ENCODE assay signal across 20 cellular contexts in genomic region chr3:46896386-46896785, GRCh38. TPM values are rescaled to one million over a fixed set of nuclear protein-coding genes. Genes with fewer than 3 reads are reported as not detected.
DNase-seq lines count a peak whose midpoint lies in the region; ATAC-seq, FAIRE-seq and TF ChIP-seq lines count a peak whose summit lies in the region.
"Had no signal": no experiment of that assay in that cellular context is flagged by ENCODE, and none has a peak within 500 bp of the region (broad histone marks: within the 10 kb centered on the region; RNA-seq: fewer than 3 reads in every experiment).

No MANE protein-coding gene starts in this region.

- H2AFZ ChIP-seq in HepG2 (ENCODE audit: low read length) (no peak overlapping the region), osteoblast (ENCODE audit: low read length) (no peak overlapping the region)

- H3K36me3 ChIP-seq in right lobe of liver (no peaks in the 10 kb centered on the region), HepG2 (replicated peaks in 1 of 2; ENCODE audit: control insufficient read depth in 1 of 2, insufficient read depth in 2 of 2, low read length in 2 of 2) (no peaks in the 10 kb centered on the region), left ventricle myocardium inferior (no peaks in the 10 kb centered on the region), osteoblast (ENCODE audit: insufficient read depth, low read length) (no peaks in the 10 kb centered on the region)

- H3K27me3 ChIP-seq in right lobe of liver (no peaks in the 10 kb centered on the region), HepG2 (ENCODE audit: control insufficient read depth in 1 of 2, insufficient read depth in 2 of 2, low read length in 2 of 2) (peaks cover 6 to 30% of the 10 kb centered on the region in 2 experiments; a peak in 4 of 5 replicates), left ventricle myocardium inferior (ENCODE audit: low read depth) (peaks cover 28% of the 10 kb centered on the region), osteoblast (ENCODE audit: insufficient read depth, low read length) (peaks cover 21% of the 10 kb centered on the region)

- no peak for ATAC-seq in right lobe of liver
- no peak for ATAC-seq in HepG2
- ATAC-seq in activated naive CD4-positive, alpha-beta T cell treated with anti-CD3 and anti-CD28 coated beads, Interleukin-2, amount 50 U/mL, for 72 hours, result no peak
- no peak for ATAC-seq in HG02885 (IDR thresholded peaks at IDR 0.05; ENCODE audit: poor library complexity, unreplicated experiment)
- no peak for ATAC-seq in HG02623 (IDR thresholded peaks at IDR 0.05; ENCODE audit: unreplicated experiment)
- ATAC-seq: SK-N-SH treated with all-trans-retinoic acid at 6 μM for 48 hours had no signal

- TF ChIP-seq POLR2A in right lobe of liver (IDR thresholded peaks at IDR 0.05) (no peak), HepG2 (IDR thresholded peaks at IDR 0.05; ENCODE audit: insufficient read depth in 1 of 2, low read depth in 2 of 2, low read length in 2 of 2) (no peak)

- H3K9ac ChIP-seq in HepG2 (ENCODE audit: insufficient read depth, low read depth, low read length), result no peak overlapping the region

- H3K9me3 ChIP-seq in right lobe of liver, result no peaks in the 10 kb centered on the region
- no peaks in the 10 kb centered on the region for H3K9me3 ChIP-seq in HepG2 (ENCODE audit: low read length)
- no peaks in the 10 kb centered on the region for H3K9me3 ChIP-seq in left ventricle myocardium inferior (replicated peaks)
- H3K9me3 ChIP-seq in osteoblast (ENCODE audit: low read depth, low read length), result no peaks in the 10 kb centered on the region

- H3K79me2 ChIP-seq in HepG2 (ENCODE audit: insufficient read depth, low read length) (no peaks in the 10 kb centered on the region), osteoblast (ENCODE audit: insufficient read depth, low read length) (no peaks in the 10 kb centered on the region)

- no TSS peak for BruUV-seq in HepG2 (replicated peaks; lab: Mats Ljungman, UMichigan)

- H3K4me2 ChIP-seq in HepG2 (ENCODE audit: low read depth, low read length), result no peak overlapping the region
- H3K4me2 ChIP-seq in osteoblast (ENCODE audit: insufficient read depth, low read length), result no peak overlapping the region

- FAIRE-seq in HepG2 (lab: Jason Lieb, UNC), result no peak
- FAIRE-seq: A204.1 had no signal

- H3K36me3 Mint-ChIP-seq in activated naive CD4-positive, alpha-beta T cell treated with anti-CD3 and anti-CD28 coated beads, Interleukin-2, amount 50 U/mL, for 72 hours, result no peaks in the 10 kb centered on the region
- H3K36me3 Mint-ChIP-seq: CD4-positive, CD25-positive, alpha-beta regulatory T cell had no signal

- H4K20me1 ChIP-seq in HepG2 (ENCODE audit: insufficient read depth, low read length) (no peaks in the 10 kb centered on the region), osteoblast (ENCODE audit: insufficient read depth, low read length) (peaks cover 3% of the 10 kb centered on the region)

- CTCF ChIA-PET in HepG2 (lab: Yijun Ruan, JAX; ENCODE audit: low intra/inter-chr PET ratio, low total read pairs), result interaction anchor here (2.5 to 3.5 kb wide), 2 partner anchors 30 to 191 kb away, joined by 18 to 39 read pairs; no protein-coding TSS in a partner anchor

- in situ Hi-C loops in HepG2 (cut with HindIII; ENCODE audit: extremely low pct_ligation_motif_present, low pct_unique_long_range_greater_than_20kb), result no loop called here

- WGBS in right lobe of liver (ENCODE audit: insufficient coverage, low coverage, low lambda C conversion rate, missing lambda C conversion rate), result 82% methylated on average over 2 of the region's 5 CpGs
- WGBS in HepG2 (ENCODE audit: low lambda C conversion rate), result 25% methylated on average over 2 of the region's 5 CpGs

- TF ChIP-seq EP300 in HepG2 (IDR thresholded peaks at IDR 0.05; ENCODE audit: low read depth in 2 of 2, low read length in 2 of 2) (no peak), HepG2 (CRISPR knock-in tag; IDR thresholded peaks at IDR 0.05; ENCODE audit: borderline replicate concordance) (no peak)

- intact Hi-C loops in right lobe of liver (cut with DNase I), result loop anchor here in 1 of 2 donors (5.0 kb wide), 1 partner anchor 34 kb away; the partner anchor contains the start of gene MYL3
- intact Hi-C loops in HepG2 (cut with micrococcal nuclease; ENCODE audit: unreplicated experiment), result no loop called here
- intact Hi-C loops in left ventricle myocardium inferior (cut with micrococcal nuclease), result loop anchor here (5.0 kb wide), 1 partner anchor 34 kb away; the partner anchor contains the start of gene MYL3

- no peak overlapping the region for H3K27ac Mint-ChIP-seq in activated naive CD4-positive, alpha-beta T cell treated with anti-CD3 and anti-CD28 coated beads, Interleukin-2, amount 50 U/mL, for 72 hours
- H3K27ac Mint-ChIP-seq: CD4-positive, CD25-positive, alpha-beta regulatory T cell; H9; HFFc6 had no signal

- no peak overlapping the region for H3K27ac ChIP-seq in right lobe of liver
- no peak overlapping the region for H3K27ac ChIP-seq in HepG2 (ENCODE audit: extremely low read length, insufficient read depth, low read length)
- H3K27ac ChIP-seq in left ventricle myocardium inferior (replicated peaks), result no peak overlapping the region
- H3K27ac ChIP-seq in osteoblast (ENCODE audit: low read depth, low read length), result no peak overlapping the region
- H3K27ac ChIP-seq: RWPE1 had no signal

- TF ChIP-seq CTCF in right lobe of liver (IDR thresholded peaks at IDR 0.05), result no peak
- no peak for TF ChIP-seq CTCF in HepG2 (CRISPR knock-in tag; IDR thresholded peaks at IDR 0.05)
- no peak for TF ChIP-seq CTCF in left ventricle myocardium inferior (IDR thresholded peaks at IDR 0.05; ENCODE audit: borderline replicate concordance)
- no peak for TF ChIP-seq CTCF in osteoblast (IDR thresholded peaks at IDR 0.05; ENCODE audit: extremely low read depth, low read depth, low read length)

- H3K4me3 ChIP-seq in right lobe of liver (no peak overlapping the region), HepG2 (replicated peaks in 1 of 3; ENCODE audit: insufficient read depth in 1 of 3, low read depth in 2 of 3, low read length in 3 of 3) (no peak overlapping the region), left ventricle myocardium inferior (no peak overlapping the region), osteoblast (ENCODE audit: insufficient read depth, low read length) (no peak overlapping the region)

- DNase-seq in right lobe of liver (peak in 2 of 3 donors; percentile 7 to 38), HepG2 (ENCODE audit: low spot score) (no peak), left ventricle myocardium inferior (peak; percentile 14), osteoblast (ENCODE audit: insufficient read length, low spot score, missing footprints) (peak; percentile 81)
- DNase-seq in activated naive CD4-positive, alpha-beta T cell treated with anti-CD3 and anti-CD28 coated beads, Interleukin-2, amount 50 U/mL, for 72 hours (ENCODE audit: low spot score in 2 of 2), result no peak
- DNase-seq: CD4-positive, CD25-positive, alpha-beta regulatory T cell; DMS79; H9; HFFc6; KG1; NCI-H1092; NCI-H1436; NCI-H187 treated with DMSO at 0.1 percent for 48 hours; NCI-H510A had no signal

- POLR2A ChIA-PET in HepG2 (lab: Yijun Ruan, JAX), result no interaction called here

- no peak for TF ChIP-seq RAD21 in HepG2 (CRISPR knock-in tag; IDR thresholded peaks at IDR 0.05)

- no peaks in the 10 kb centered on the region for H3K9me3 Mint-ChIP-seq in activated naive CD4-positive, alpha-beta T cell treated with anti-CD3 and anti-CD28 coated beads, Interleukin-2, amount 50 U/mL, for 72 hours
- H3K9me3 Mint-ChIP-seq: H9, HFFc6 had no signal

- H3K4me1 ChIP-seq in right lobe of liver (peaks cover 0 to 6% (median 2%) of the 10 kb centered on the region in 4 donors), HepG2 (ENCODE audit: insufficient read depth, low read length) (peaks cover 13% of the 10 kb centered on the region), left ventricle myocardium inferior (peaks cover 59% of the 10 kb centered on the region), osteoblast (ENCODE audit: insufficient read depth, low read length) (no peaks in the 10 kb centered on the region)

RNA-seq across cellular contexts. Expression of gene PTH1R, which starts 18.9 kb away (rescaled TPM):
- 10 to 100 TPM in 5 of 6 experiments, 1 to 10 TPM in 1; 6.1 to 32.5 (median 16.0) TPM for total RNA-seq in right lobe of liver
- not detected in 2 replicates for total RNA-seq in HepG2 (2016; rRNA removed; fragmentation: Illumina TruSeq; extraction: Trizol)
- total RNA-seq in HepG2 (2016; cell fraction: cytosol; rRNA removed; fragmentation: Illumina TruSeq; extraction: Trizol; ENCODE audit: low read depth), result not detected in 2 replicates
- not detected in 2 replicates for total RNA-seq in HepG2 (2016; cell fraction: insoluble cytoplasmic fraction; rRNA removed; fragmentation: Illumina TruSeq; extraction: Trizol)
- not detected in 2 replicates for total RNA-seq in HepG2 (2016; cell fraction: membrane; rRNA removed; fragmentation: Illumina TruSeq; extraction: Trizol)
- not detected in 2 replicates for total RNA-seq in HepG2 (2016; cell fraction: nucleus; rRNA removed; fragmentation: Illumina TruSeq; extraction: Trizol)
- polyA plus RNA-seq in HepG2 (2011; rRNA removed), result not detected in 2 replicates
- polyA plus RNA-seq in HepG2 (2011; cell fraction: cytosol; rRNA removed), result not detected in 2 replicates
- polyA plus RNA-seq in HepG2 (2011; cell fraction: nucleus; rRNA removed), result 0.10 TPM in 1 of 2 replicates, not detected in the other
- not detected in 2 replicates for polyA plus RNA-seq in HepG2 (2012)
- polyA plus RNA-seq in HepG2 (2016; cell fraction: cytosol; fragmentation: Illumina TruSeq; extraction: Trizol; ENCODE audit: low read depth), result not detected in 2 replicates
- not detected in 2 replicates for polyA plus RNA-seq in HepG2 (2016; cell fraction: insoluble cytoplasmic fraction; fragmentation: Illumina TruSeq; extraction: Trizol; ENCODE audit: low read depth)
- polyA plus RNA-seq in HepG2 (2016; cell fraction: membrane; fragmentation: Illumina TruSeq; extraction: Trizol; ENCODE audit: low read depth), result not detected in 2 replicates
- not detected in 2 replicates for polyA plus RNA-seq in HepG2 (2016; cell fraction: nucleus; fragmentation: Illumina TruSeq; extraction: Trizol; ENCODE audit: insufficient read depth, low read depth)
- not detected in 2 replicates for polyA minus RNA-seq in HepG2 (2011; rRNA and poly(A)+ RNA removed; ENCODE audit: low replicate concordance)
- polyA minus RNA-seq in HepG2 (2011; cell fraction: cytosol; rRNA and poly(A)+ RNA removed), result not detected in 2 replicates
- polyA minus RNA-seq in HepG2 (2011; cell fraction: nucleus; rRNA and poly(A)+ RNA removed), result not detected in 2 replicates
- 6.4 TPM for total RNA-seq in left ventricle myocardium inferior
- 0.29 and 0.36 TPM in 2 replicates for total RNA-seq in osteoblast
- not detected for total RNA-seq in activated naive CD4-positive, alpha-beta T cell treated with anti-CD3 and anti-CD28 coated beads, Interleukin-2, amount 50 U/mL, for 72 hours
- total RNA-seq: CD4-positive, CD25-positive, alpha-beta regulatory T cell had no signal
- polyA plus RNA-seq: CD4-positive, CD25-positive, alpha-beta regulatory T cell had no signal

RNA-seq across cellular contexts. Expression of gene MYL3, which starts 33.1 kb away (rescaled TPM):
- total RNA-seq in right lobe of liver (1 to 10 TPM in 3 of 6 experiments, under 1 TPM in 3; 0.37 to 2.0 (median 1.00) TPM), HepG2 (2016; rRNA removed; fragmentation: Illumina TruSeq; extraction: Trizol) (not detected in 2 replicates), left ventricle myocardium inferior (7,440 TPM), osteoblast (not detected in 2 replicates)
- not detected in 2 replicates for total RNA-seq in HepG2 (2016; cell fraction: cytosol; rRNA removed; fragmentation: Illumina TruSeq; extraction: Trizol; ENCODE audit: low read depth)
- not detected in 2 replicates for total RNA-seq in HepG2 (2016; cell fraction: insoluble cytoplasmic fraction; rRNA removed; fragmentation: Illumina TruSeq; extraction: Trizol)
- not detected in 2 replicates for total RNA-seq in HepG2 (2016; cell fraction: membrane; rRNA removed; fragmentation: Illumina TruSeq; extraction: Trizol)
- not detected in 2 replicates for total RNA-seq in HepG2 (2016; cell fraction: nucleus; rRNA removed; fragmentation: Illumina TruSeq; extraction: Trizol)
- 0.13 TPM in 1 of 2 replicates, not detected in the other for polyA plus RNA-seq in HepG2 (2011; rRNA removed)
- polyA plus RNA-seq in HepG2 (2011; cell fraction: cytosol; rRNA removed), result 0.06 TPM in 1 of 2 replicates, not detected in the other
- polyA plus RNA-seq in HepG2 (2011; cell fraction: nucleus; rRNA removed), result not detected in 2 replicates
- polyA plus RNA-seq in HepG2 (2012), result not detected in 2 replicates
- not detected in 2 replicates for polyA plus RNA-seq in HepG2 (2016; cell fraction: cytosol; fragmentation: Illumina TruSeq; extraction: Trizol; ENCODE audit: low read depth)
- not detected in 2 replicates for polyA plus RNA-seq in HepG2 (2016; cell fraction: insoluble cytoplasmic fraction; fragmentation: Illumina TruSeq; extraction: Trizol; ENCODE audit: low read depth)
- polyA plus RNA-seq in HepG2 (2016; cell fraction: membrane; fragmentation: Illumina TruSeq; extraction: Trizol; ENCODE audit: low read depth), result not detected in 2 replicates
- not detected in 2 replicates for polyA plus RNA-seq in HepG2 (2016; cell fraction: nucleus; fragmentation: Illumina TruSeq; extraction: Trizol; ENCODE audit: insufficient read depth, low read depth)
- polyA minus RNA-seq in HepG2 (2011; rRNA and poly(A)+ RNA removed; ENCODE audit: low replicate concordance), result 0.16 TPM in 1 of 2 replicates, not detected in the other
- not detected in 2 replicates for polyA minus RNA-seq in HepG2 (2011; cell fraction: cytosol; rRNA and poly(A)+ RNA removed)
- polyA minus RNA-seq in HepG2 (2011; cell fraction: nucleus; rRNA and poly(A)+ RNA removed), result not detected in 2 replicates
- not detected for total RNA-seq in activated naive CD4-positive, alpha-beta T cell treated with anti-CD3 and anti-CD28 coated beads, Interleukin-2, amount 50 U/mL, for 72 hours
- total RNA-seq: CD4-positive, CD25-positive, alpha-beta regulatory T cell; HT1080 had no signal
- polyA plus RNA-seq: CD4-positive, CD25-positive, alpha-beta regulatory T cell had no signal

Comparison
In these comparisons a context has a peak if more than half of its experiments do, and no peak if none do; other contexts are left out.
1. DNase-seq: peak in right lobe of liver (2 of 3), left ventricle myocardium inferior (single experiment) and osteoblast (single experiment); none in HepG2 (single experiment) and activated naive CD4-positive, alpha-beta T cell treated with anti-CD3 and anti-CD28 coated beads, Interleukin-2, amount 50 U/mL, for 72 hours (0 of 2).
2. RNA of gene MYL3, which starts 33.1 kb away (total RNA-seq): 7,440 TPM in left ventricle myocardium inferior (single experiment); 0.37 to 2.0 TPM in right lobe of liver, not detected in HepG2, not detected in osteoblast and not detected in activated naive CD4-positive, alpha-beta T cell treated with anti-CD3 and anti-CD28 coated beads, Interleukin-2, amount 50 U/mL, for 72 hours; every median in the first group is over 1,000 times any median in the second.